Comparison of ENCODE assay signal across 20 cellular contexts in genomic region chrX:117327306-117327705, GRCh38.
A peak's percentile ranks its signal among the peaks of the same experiment; 100 is the strongest.
DNase-seq lines count a peak whose midpoint lies in the region; ATAC-seq, FAIRE-seq and TF ChIP-seq lines count a peak whose summit lies in the region.
"Had no signal": no experiment of that assay in that cellular context is flagged by ENCODE, and none has a peak within 500 bp of the region (broad histone marks: within the 10 kb centered on the region; RNA-seq: fewer than 3 reads in every experiment).

No MANE protein-coding gene starts in this region.

- no peak overlapping the region for H3K27ac Mint-ChIP-seq in mesothelial cell of epicardium

- no peak overlapping the region for H3K4me3 ChIP-seq in HAP-1
- H3K4me3 ChIP-seq: SJCRH30 had no signal

- DNase-seq in HAP-1 (ENCODE audit: low spot score in 2 of 2) (peak; percentile 68 to 99), SK-MEL-5 (ENCODE audit: low read depth, low spot score) (peak; percentile 86), iPS DF 4.7 (ENCODE audit: extremely low read depth, low spot score) (peak; percentile 16), frontal cortex (ENCODE audit: low spot score in 2 of 2) (no peak), mesothelial cell of epicardium (ENCODE audit: low spot score in 2 of 2, unreplicated experiment in 2 of 2) (no peak), midbrain (lab: John Stamatoyannopoulos, UW) (no peak)
- DNase-seq: BE2C; COR-L47; DMS79; KG1; NCI-H1105; NCI-H146; NCI-H2029 treated with DMSO at 0.1 percent for 48 hours; NCI-H226; NCI-H510A treated with DMSO at 0.1 percent for 48 hours; NCI-H774; NK-92 treated with Interleukin-12 subunit alpha and Interleukin-12 subunit beta, amount 100 ng/mL, for 24 hours; SJCRH30 had no signal

- H3K9me3 Mint-ChIP-seq in mesothelial cell of epicardium, result peaks cover 42% of the 10 kb centered on the region

- no peak overlapping the region for H3K4me3 Mint-ChIP-seq in mesothelial cell of epicardium

- H3K4me1 Mint-ChIP-seq in mesothelial cell of epicardium, result peaks cover 2% of the 10 kb centered on the region

- H3K4me1 ChIP-seq in HAP-1, result peaks cover 24% of the 10 kb centered on the region
- H3K4me1 ChIP-seq: BE2C, SJCRH30 had no signal

- in situ Hi-C loops in HAP-1 (cut with MboI; ENCODE audit: low sequenced_read_pairs), result no loop called here
- in situ Hi-C loops in SK-MEL-5 (cut with HindIII; ENCODE audit: low pct_unique_long_range_greater_than_20kb, low sequenced_read_pairs), result no loop called here

- no peaks in the 10 kb centered on the region for H3K27me3 Mint-ChIP-seq in mesothelial cell of epicardium (ENCODE audit: low read depth)

- no peaks in the 10 kb centered on the region for H3K36me3 ChIP-seq in HAP-1 (replicated peaks)
- H3K36me3 ChIP-seq: BE2C, SJCRH30 had no signal

- FAIRE-seq in frontal cortex (lab: Jason Lieb, UNC), result no peak

- peaks cover 11% of the 10 kb centered on the region; the same call in 1 of the 2 replicates for H3K9me3 ChIP-seq in HAP-1
- H3K9me3 ChIP-seq: BE2C, SJCRH30 had no signal

- ATAC-seq in HG03342 (IDR thresholded peaks at IDR 0.05; ENCODE audit: unreplicated experiment), result no peak
- ATAC-seq: Panc1 had no signal

- no peak for TF ChIP-seq CTCF in mesothelial cell of epicardium (IDR thresholded peaks at IDR 0.05; ENCODE audit: unreplicated experiment)

- H3K27me3 ChIP-seq in HAP-1 (ENCODE audit: low read depth), result no peaks in the 10 kb centered on the region
- H3K27me3 ChIP-seq: BE2C, SJCRH30 had no signal

- H3K36me3 Mint-ChIP-seq in mesothelial cell of epicardium, result no peaks in the 10 kb centered on the region

Comparison
In these comparisons a context has a peak if more than half of its experiments do, and no peak if none do; other contexts are left out.
1. DNase-seq: peak in HAP-1 (2 of 2), SK-MEL-5 (single experiment) and iPS DF 4.7 (single experiment); none in frontal cortex (0 of 2), mesothelial cell of epicardium (0 of 2) and midbrain (single experiment).